Comparison of ENCODE assay signal across 33 cellular contexts in genomic region chr5:17039170-17039569, GRCh38.
"Had no signal": no experiment of that assay in that cellular context is flagged by ENCODE, and none has a peak within 500 bp of the region (broad histone marks: within the 10 kb centered on the region; RNA-seq: fewer than 3 reads in every experiment).

No MANE protein-coding gene starts in this region.

- H3K27me3 ChIP-seq: adrenal gland, body of pancreas, brain microvascular endothelial cell, breast epithelium had no signal

- H3K4me1 ChIP-seq: adrenal gland, body of pancreas, breast epithelium had no signal

- FAIRE-seq: astrocyte, TTC549 had no signal

- H3K36me3 ChIP-seq: adrenal gland, brain microvascular endothelial cell, breast epithelium had no signal

- ATAC-seq: activated CD8-positive, alpha-beta T cell treated with anti-CD3 and anti-CD28 coated beads for 36 hours; activated naive CD4-positive, alpha-beta T cell treated with anti-CD3 and anti-CD28 coated beads, Interleukin-2, amount 50 U/mL, for 72 hours; activated T-cell treated with anti-CD3 and anti-CD28 coated beads, Interleukin-2, amount 50 U/mL, for 4 hours; activated T-cell treated with anti-CD3 and anti-CD28 coated beads, Interleukin-2, amount 50 U/mL, for 72 hours; activated T-helper 17 cell treated with anti-CD3 and anti-CD28 coated beads, Interleukin-2, amount 50 U/mL, for 72 hours; body of pancreas had no signal

- H3K27ac ChIP-seq: adrenal gland, body of pancreas, brain microvascular endothelial cell, breast epithelium, VCaP had no signal

- H3K4me3 ChIP-seq: adrenal gland, body of pancreas, breast epithelium had no signal

- DNase-seq: activated B cell treated with CpG ODN at 0.5 μM for 24 hours; activated CD4-positive, alpha-beta memory T cell treated with anti-CD3 and anti-CD28 coated beads for 36 hours; activated CD4-positive, alpha-beta T cell treated with anti-CD3 and anti-CD28 coated beads for 4 hours; activated CD4-positive, alpha-beta T cell treated with anti-CD3 and anti-CD28 coated beads, Interleukin-2, amount 10 ng/mL, durations not matched to agents 24 days and 14 days; activated CD4-positive, alpha-beta T cell treated with anti-CD3 and anti-CD28 coated beads, Interleukin-2, amount 50 U/mL, for 1 hour; activated CD4-positive, alpha-beta T cell treated with anti-CD3 and anti-CD28 coated beads, Interleukin-2, amount 50 U/mL, for 4 hours; activated CD4-positive, CD25-positive, alpha-beta regulatory T cell treated with anti-CD3 and anti-CD28 coated beads, Interleukin-2, amount 50 U/mL, for 72 hours; activated CD8-positive, alpha-beta memory T cell treated with anti-CD3 and anti-CD28 coated beads, Interleukin-2, amount 50 U/mL, for 4 hours; activated CD8-positive, alpha-beta T cell treated with anti-CD3 and anti-CD28 coated beads for 36 hours; activated effector memory CD4-positive, alpha-beta T cell treated with anti-CD3 and anti-CD28 coated beads, Interleukin-2, amount 50 U/mL, for 16 hours; activated gamma-delta T cell treated with Interleukin-2 at 50 U/mL for 16 hours; activated naive CD4-positive, alpha-beta T cell; activated naive CD4-positive, alpha-beta T cell treated with anti-CD3 and anti-CD28 coated beads for 36 hours; activated naive CD4-positive, alpha-beta T cell treated with anti-CD3 and anti-CD28 coated beads, Interleukin-2, amount 50 U/mL, for 16 hours; activated naive CD8-positive, alpha-beta T cell treated with anti-CD3 and anti-CD28 coated beads for 36 hours; activated T-cell treated with anti-CD3 and anti-CD28 coated beads for 4 hours; activated T-cell treated with anti-CD3 and anti-CD28 coated beads, Interleukin-2, amount 50 U/mL, for 1 hour; activated T-cell treated with anti-CD3 and anti-CD28 coated beads, Interleukin-2, amount 50 U/mL, for 4 hours; activated T-cell treated with anti-CD3 and anti-CD28 coated beads, Interleukin-2, amount 50 U/mL, for 72 hours; adrenal gland; amniotic stem cell; aorta; body of pancreas; brain microvascular endothelial cell; central memory CD4-positive, alpha-beta T cell; T-helper 2 cell; T-helper 9 cell had no signal

- H3K9me3 ChIP-seq: adrenal gland, body of pancreas, breast epithelium had no signal
